Comparison of ENCODE assay signal across 1 cellular context in genomic region chr4:73668806-73669205, GRCh38.
TF ChIP-seq lines count a peak whose summit lies in the region.

No MANE protein-coding gene starts in this region.

TF ChIP-seq in HEK293, 187 proteins besides CTCF, POLR2A, EP300 and RAD21 (continued from another document and continues in another):
- TF ChIP-seq ZNF280D (tag by site-specific recombination; IDR thresholded peaks at IDR 0.05) (no peak), MYNN (tag by site-specific recombination; IDR thresholded peaks at IDR 0.05; ENCODE audit: borderline replicate concordance) (no peak), ATF2 (tag by site-specific recombination; IDR thresholded peaks at IDR 0.05; ENCODE audit: low read depth) (no peak), FEZF1 (tag by site-specific recombination; IDR thresholded peaks at IDR 0.05) (peak; percentile 79), MZF1 (tag by site-specific recombination; IDR thresholded peaks at IDR 0.05; ENCODE audit: borderline replicate concordance) (0 out of 2 replicates have a peak, but pooled peaks have one; percentile 46), MEIS1 (CRISPR knock-in tag; IDR thresholded peaks at IDR 0.05; ENCODE audit: borderline replicate concordance) (no peak), ZBTB6 (tag by site-specific recombination; IDR thresholded peaks at IDR 0.05) (no peak), ZNF133 (tag by site-specific recombination; IDR thresholded peaks at IDR 0.05) (no peak), ZFP41 (tag by site-specific recombination; IDR thresholded peaks at IDR 0.05; ENCODE audit: borderline replicate concordance) (no peak), ZNF114 (tag by site-specific recombination; IDR thresholded peaks at IDR 0.05) (no peak), ZNF843 (tag by site-specific recombination; IDR thresholded peaks at IDR 0.05) (0 out of 2 replicates have a peak, but pooled peaks have one; percentile 28), ZNF426 (tag by site-specific recombination; IDR thresholded peaks at IDR 0.05) (no peak), ZSCAN18 (tag by site-specific recombination; IDR thresholded peaks at IDR 0.05) (no peak), ZNF521 (tag by site-specific recombination; IDR thresholded peaks at IDR 0.05) (no peak), ZBTB10 (tag by site-specific recombination; IDR thresholded peaks at IDR 0.05) (no peak), ZNF624 (tag by site-specific recombination; IDR thresholded peaks at IDR 0.05) (no peak), ZNF544 (tag by site-specific recombination; IDR thresholded peaks at IDR 0.05) (no peak), ZNF19 (tag by site-specific recombination; IDR thresholded peaks at IDR 0.05; ENCODE audit: low read depth) (no peak), PRDM6 (tag by site-specific recombination; IDR thresholded peaks at IDR 0.05) (no peak), ZNF610 (tag by site-specific recombination; IDR thresholded peaks at IDR 0.05; ENCODE audit: borderline replicate concordance) (no peak), ZNF513 (tag by site-specific recombination; IDR thresholded peaks at IDR 0.05) (no peak), PRDM2 (tag by site-specific recombination; IDR thresholded peaks at IDR 0.05; ENCODE audit: borderline replicate concordance) (no peak), ZEB2 (tag by site-specific recombination; IDR thresholded peaks at IDR 0.05) (0 out of 2 replicates have a peak, but pooled peaks have one; percentile 19), SCRT1 (tag by site-specific recombination; IDR thresholded peaks at IDR 0.05; ENCODE audit: borderline replicate concordance) (no peak), ZBTB1 (tag by site-specific recombination; IDR thresholded peaks at IDR 0.05) (no peak), SP2 (tag by site-specific recombination; IDR thresholded peaks at IDR 0.05) (no peak), ZBTB49 (tag by site-specific recombination; IDR thresholded peaks at IDR 0.05; ENCODE audit: low read depth) (no peak), ZNF585B (tag by site-specific recombination; IDR thresholded peaks at IDR 0.05) (no peak), ZNF501 (tag by site-specific recombination; IDR thresholded peaks at IDR 0.05) (peak; percentile 33; the same call in 1 of the 2 replicates), ZNF658 (tag by site-specific recombination; IDR thresholded peaks at IDR 0.05) (no peak), ZNF660 (tag by site-specific recombination; IDR thresholded peaks at IDR 0.05) (no peak), ZNF580 (tag by site-specific recombination; IDR thresholded peaks at IDR 0.05) (no peak), HOXD13 (CRISPR knock-in tag; IDR thresholded peaks at IDR 0.05; ENCODE audit: borderline replicate concordance) (no peak), SP7 (tag by site-specific recombination; IDR thresholded peaks at IDR 0.05) (0 out of 2 replicates have a peak, but pooled peaks have one; percentile 13), ZNF214 (tag by site-specific recombination; IDR thresholded peaks at IDR 0.05; ENCODE audit: borderline replicate concordance) (no peak), HOXA7 (CRISPR knock-in tag; IDR thresholded peaks at IDR 0.05; ENCODE audit: borderline replicate concordance) (no peak)
